ENCODE assay signal across 2 cellular contexts in genomic region chr16:87918314-87918713, GRCh38.
A peak's percentile ranks its signal among the peaks of the same experiment; 100 is the strongest.
TF ChIP-seq lines count a peak whose summit lies in the region.

No MANE protein-coding gene starts in this region.

TF ChIP-seq in HepG2, 621 proteins besides CTCF, POLR2A, EP300 and RAD21:
- TF ChIP-seq ZC3H13 (CRISPR knock-in tag; IDR thresholded peaks at IDR 0.05) (0 out of 2 replicates have a peak, but pooled peaks have one; percentile 10), ZBTB38 (CRISPR knock-in tag; IDR thresholded peaks at IDR 0.05) (no peak), GATAD2A (CRISPR knock-in tag; IDR thresholded peaks at IDR 0.05) (no peak), MBNL3 (CRISPR knock-in tag; conservative IDR thresholded peaks at IDR 0.05) (no peak), FOXA1 (IDR thresholded peaks at IDR 0.05) (no peak), FOXA1 (CRISPR knock-in tag; IDR thresholded peaks at IDR 0.05) (no peak), PLSCR1 (CRISPR knock-in tag; IDR thresholded peaks at IDR 0.05; ENCODE audit: borderline replicate concordance) (no peak), JUND (CRISPR knock-in tag; IDR thresholded peaks at IDR 0.05) (no peak)

TF ChIP-seq in SK-N-SH treated with all-trans-retinoic acid at 6 μM for 48 hours, 23 proteins besides CTCF, POLR2A, EP300 and RAD21:
- no peak for TF ChIP-seq CREB5 (CRISPR knock-in tag; IDR thresholded peaks at IDR 0.05; ENCODE audit: low read depth)
- TF ChIP-seq PATZ1 (CRISPR knock-in tag; IDR thresholded peaks at IDR 0.05; ENCODE audit: borderline replicate concordance) = no peak
- TF ChIP-seq ARNTL (CRISPR knock-in tag; IDR thresholded peaks at IDR 0.05; ENCODE audit: borderline replicate concordance, low read depth) = no peak
- TF ChIP-seq PPARA (CRISPR knock-in tag; IDR thresholded peaks at IDR 0.05; ENCODE audit: borderline replicate concordance) = no peak
- no peak for TF ChIP-seq ZNF8 (CRISPR knock-in tag; IDR thresholded peaks at IDR 0.05)
